1 cellular context compared by ENCODE assay signal in the genomic region with DNA sequence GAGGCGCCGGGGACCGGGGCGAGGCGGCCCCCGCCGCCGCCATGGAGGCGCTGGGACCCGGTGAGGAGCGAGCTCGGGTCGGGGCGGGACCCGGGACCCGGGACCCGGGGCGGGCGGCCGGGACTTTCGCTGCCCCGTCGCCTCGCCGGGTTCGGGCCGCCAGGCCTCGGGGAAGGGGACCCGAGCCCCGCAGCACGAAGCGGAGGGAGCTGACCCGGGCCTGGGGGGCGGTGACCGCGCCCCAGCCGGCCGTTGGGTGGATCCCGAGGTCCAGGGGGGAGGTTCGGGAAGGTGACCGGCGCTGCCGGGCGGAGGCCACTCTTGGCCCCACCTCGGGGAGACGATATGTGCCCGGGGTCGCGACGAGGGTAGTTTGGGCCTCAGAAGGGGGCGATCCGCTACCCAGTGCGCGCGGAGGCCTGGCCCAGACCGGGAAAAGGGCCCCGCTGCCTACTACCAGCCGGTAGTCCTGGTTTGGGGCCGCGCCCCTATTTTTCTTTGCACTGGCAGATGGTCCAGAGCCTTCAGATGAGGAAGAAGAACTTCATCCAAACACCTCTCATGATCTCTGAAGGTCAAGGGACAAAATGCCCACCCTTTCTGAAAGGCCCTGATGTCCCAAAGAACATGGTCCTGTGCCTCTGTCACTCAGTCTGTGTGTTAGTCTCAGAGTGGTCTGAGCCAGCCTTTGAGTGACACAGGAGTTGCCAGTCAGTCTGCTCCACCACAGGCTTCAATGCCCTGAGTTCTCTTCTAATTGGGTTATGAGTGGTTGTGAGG.
TF ChIP-seq lines count a peak whose summit lies in the region.

No MANE protein-coding gene starts in this region.

TF ChIP-seq in H1, 55 proteins besides CTCF, POLR2A, EP300 and RAD21 (continued from another document):
- no peak for TF ChIP-seq CREB1 (IDR thresholded peaks at IDR 0.05)
- peak in 1 of 2 experiments; percentile 50; a peak in 1 of 4 replicates for TF ChIP-seq SIN3A (conservative IDR thresholded peaks at IDR 0.05 in 1 of 2, IDR thresholded peaks at IDR 0.05 in 1 of 2; ENCODE audit: low read depth in 1 of 2, low read length in 2 of 2)
- no peak for TF ChIP-seq EZH2 (IDR thresholded peaks at IDR 0.05; ENCODE audit: low read depth, low read length, severe bottlenecking)
- no peak for TF ChIP-seq HDAC6 (IDR thresholded peaks at IDR 0.05; ENCODE audit: low read depth, low read length)
- no peak for TF ChIP-seq ASH2L (IDR thresholded peaks at IDR 0.05; ENCODE audit: low read length)
- TF ChIP-seq GABPA (IDR thresholded peaks at IDR 0.05; ENCODE audit: borderline replicate concordance, insufficient read depth, low read length), result 0 out of 2 replicates have a peak, but pooled peaks have one; percentile 20
- no peak for TF ChIP-seq CHD7 (IDR thresholded peaks at IDR 0.05; ENCODE audit: insufficient replicate concordance, low read length)
- TF ChIP-seq MAFK (IDR thresholded peaks at IDR 0.05; ENCODE audit: low read depth, low read length), result no peak
